In the genomic region with DNA sequence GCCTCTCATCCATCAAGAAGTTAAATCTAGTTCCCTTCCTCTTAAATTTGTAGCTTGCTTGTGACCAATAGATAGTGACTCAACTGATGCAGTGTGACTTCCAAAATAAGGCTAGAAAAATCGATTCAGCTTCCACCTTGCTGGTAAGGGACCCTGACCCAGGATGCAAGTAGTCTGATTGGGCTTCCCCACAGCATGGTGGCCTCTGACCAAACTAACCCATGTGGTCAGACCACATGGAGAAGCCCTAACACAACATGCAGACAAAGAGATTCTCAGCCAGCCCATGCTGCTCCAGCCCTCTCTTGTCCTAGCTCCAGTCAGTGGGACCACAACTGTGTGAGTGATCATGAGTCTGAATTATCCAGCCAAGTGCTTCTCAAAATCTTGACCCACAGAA, we compare ENCODE assay signal across 28 cellular contexts.
"Had no signal": no experiment of that assay in that cellular context is flagged by ENCODE, and none has a peak within 500 bp of the region (broad histone marks: within the 10 kb centered on the region; RNA-seq: fewer than 3 reads in every experiment).

No MANE protein-coding gene starts in this region.

- H3K4me3 ChIP-seq: heart right ventricle, hepatocyte, left ventricle myocardium inferior, lung, mucosa of descending colon, neural progenitor cell, ovary, prostate gland, skin epidermis, tibial nerve, upper lobe of left lung, vagina had no signal

- H3K27ac Mint-ChIP-seq: natural killer cell; neural progenitor cell; stimulated activated naive CD8-positive, alpha-beta T cell treated with anti-CD3 and anti-CD28 coated beads, Interleukin-15, amount 100 ng/mL, for 72 hours had no signal

- H3K4me2 ChIP-seq: hepatocyte, neural progenitor cell had no signal

- H3K27ac ChIP-seq: heart right ventricle, hepatocyte, left ventricle myocardium inferior, neural progenitor cell, neutrophil, ovary, prostate gland, skin epidermis, tibial nerve, upper lobe of left lung, vagina had no signal

- H3K9me3 ChIP-seq: left ventricle myocardium inferior, mucosa of descending colon, neutrophil, ovary, prostate gland, upper lobe of left lung, vagina had no signal

- H3K36me3 Mint-ChIP-seq: natural killer cell had no signal

- H3K9me3 Mint-ChIP-seq: nephron progenitor cell, neural progenitor cell had no signal

- H3K4me1 ChIP-seq: heart right ventricle, left ventricle myocardium inferior, neural progenitor cell, prostate gland, tibial nerve, upper lobe of left lung, vagina had no signal

- H3K4me1 Mint-ChIP-seq: natural killer cell; nephron progenitor cell; stimulated activated naive CD8-positive, alpha-beta T cell treated with anti-CD3 and anti-CD28 coated beads, Interleukin-15, amount 100 ng/mL, for 72 hours had no signal

- H3K79me2 ChIP-seq: hepatocyte had no signal

- ATAC-seq: heart right ventricle; mucosa of descending colon; natural killer cell; right cardiac atrium; sciatic nerve; stimulated activated naive CD8-positive, alpha-beta T cell treated with anti-CD3 and anti-CD28 coated beads, Interleukin-15, amount 100 ng/mL, for 72 hours had no signal

- DNase-seq: heart right ventricle; islet precursor cell; left ventricle myocardium inferior; midbrain; mucosa of descending colon; natural killer cell; nephron progenitor cell; occipital lobe; ovary; retina; right cardiac atrium; stimulated activated CD4-positive, alpha-beta T cell treated with anti-CD3 and anti-CD28 coated beads, Interleukin-12 subunit alpha, Interleukin-12 subunit beta, amount 100 ng/mL, for 4 hours; stimulated activated CD4-positive, alpha-beta T cell treated with anti-CD3 and anti-CD28 coated beads, Interleukin-15, amount 100 ng/mL, for 24 hours; stimulated activated CD4-positive, alpha-beta T cell treated with anti-CD3 and anti-CD28 coated beads, Interleukin-2, amount 100 ng/mL, for 24 hours; stimulated activated CD4-positive, alpha-beta T cell treated with anti-CD3 and anti-CD28 coated beads, Interleukin-4, amount 100 ng/mL, for 1 hour; stimulated activated naive CD4-positive, alpha-beta T cell treated with Interleukin-2 at 50 U/mL for 16 hours; stimulated activated naive CD8-positive, alpha-beta T cell treated with anti-CD3 and anti-CD28 coated beads, Interleukin-15, amount 100 ng/mL, for 72 hours; substantia nigra; upper lobe of left lung had no signal

- H3K27me3 Mint-ChIP-seq: stimulated activated naive CD8-positive, alpha-beta T cell treated with anti-CD3 and anti-CD28 coated beads, Interleukin-15, amount 100 ng/mL, for 72 hours had no signal

- H3K27me3 ChIP-seq: heart right ventricle, hepatocyte, neural progenitor cell, neutrophil, ovary, tibial nerve, upper lobe of left lung, vagina had no signal

- H3K9ac ChIP-seq: neural progenitor cell had no signal

- H2AFZ ChIP-seq: hepatocyte, neural progenitor cell had no signal

- H3K36me3 ChIP-seq: heart right ventricle, left ventricle myocardium inferior, neural progenitor cell, neutrophil, ovary, prostate gland, tibial nerve, upper lobe of left lung, vagina had no signal

- H3K4me3 Mint-ChIP-seq: natural killer cell; nephron progenitor cell; neural progenitor cell; stimulated activated naive CD8-positive, alpha-beta T cell treated with anti-CD3 and anti-CD28 coated beads, Interleukin-15, amount 100 ng/mL, for 72 hours had no signal
